16 cellular contexts compared by ENCODE assay signal in the genomic region with DNA sequence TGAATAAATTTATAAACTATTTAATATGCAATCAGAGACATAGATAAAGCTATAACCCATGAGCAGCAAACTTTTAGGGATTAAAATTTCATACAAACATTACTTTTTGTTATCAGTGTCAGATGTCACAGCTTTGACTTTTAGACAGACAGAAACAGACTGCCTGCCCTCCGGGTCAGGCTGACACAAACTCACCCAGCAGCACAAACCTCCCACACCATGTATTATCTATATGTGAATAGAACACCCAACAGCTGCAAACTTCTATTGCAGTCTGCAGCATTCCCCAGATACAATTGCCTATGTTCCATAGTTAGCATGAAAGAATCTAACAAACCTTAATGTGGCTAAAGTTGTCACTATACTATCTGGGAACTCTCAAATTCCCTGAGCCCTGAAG.
DNase-seq lines count a peak whose midpoint lies in the region; ATAC-seq and TF ChIP-seq lines count a peak whose summit lies in the region.
"Had no signal": no experiment of that assay in that cellular context is flagged by ENCODE, and none has a peak within 500 bp of the region (broad histone marks: within the 10 kb centered on the region; RNA-seq: fewer than 3 reads in every experiment).

No MANE protein-coding gene starts in this region.

- H3K9me3 ChIP-seq in adipocyte (ENCODE audit: control insufficient read depth, low read length): no peaks in the 10 kb centered on the region
- H3K9me3 ChIP-seq: BE2C had no signal

- H2BK5ac ChIP-seq in mesendoderm (ENCODE audit: low read length): no peak overlapping the region

- no peak overlapping the region for H2BK120ac ChIP-seq in mesendoderm (ENCODE audit: low read depth, low read length)

- peak overlapping the region; percentile 48 for H3K27ac Mint-ChIP-seq in nephron progenitor cell
- H3K27ac Mint-ChIP-seq: CD4-positive, CD25-positive, alpha-beta regulatory T cell; CD8-positive, alpha-beta memory T cell; IgD-negative memory B cell had no signal

- H3K79me2 ChIP-seq in mesendoderm (ENCODE audit: control insufficient read depth, insufficient read depth, low read length): no peaks in the 10 kb centered on the region

- no CpG with 5 or more reads among the region's 1 CpG for WGBS in mesendoderm (ENCODE audit: extremely low coverage, insufficient coverage, low lambda C conversion rate)

- DNase-seq in adipocyte (ENCODE audit: low read depth) (no peak), nephron progenitor cell (no peak), skeletal muscle cell (ENCODE audit: low read depth) (peak; percentile 2), mesendoderm (no peak)
- no peak for DNase-seq in NK-92 treated with Interleukin-12 subunit alpha and Interleukin-12 subunit beta, amount 100 ng/mL, for 24 hours (lab: John Stamatoyannopoulos, UW)
- DNase-seq: ACHN; BE2C; C1 segment of cervical spinal cord; CD4-positive, CD25-positive, alpha-beta regulatory T cell; CD8-positive, alpha-beta memory T cell; COR-L47; DMS 273 treated with DMSO at 0.1 percent for 48 hours; DMS53; H9 had no signal

- H3K9ac ChIP-seq in adipocyte (ENCODE audit: low read length) (peak overlapping the region; percentile 1), mesendoderm (ENCODE audit: low read length) (no peak overlapping the region)

- H3K4me1 ChIP-seq in adipocyte (ENCODE audit: control insufficient read depth, insufficient read depth, low read length) (peaks cover 31% of the 10 kb centered on the region), mesendoderm (ENCODE audit: control insufficient read depth, low read depth, low read length) (no peaks in the 10 kb centered on the region)
- H3K4me1 ChIP-seq: BE2C had no signal

- no peaks in the 10 kb centered on the region for H3K27me3 Mint-ChIP-seq in nephron progenitor cell (ENCODE audit: low read depth, poor library complexity)
- H3K27me3 Mint-ChIP-seq: CD4-positive, CD25-positive, alpha-beta regulatory T cell had no signal

- no peak overlapping the region for H3K4me3 ChIP-seq in adipocyte (ENCODE audit: low read length)
- no peak overlapping the region for H3K4me3 ChIP-seq in skeletal muscle cell (ENCODE audit: low read depth, low read length)
- H3K4me3 ChIP-seq in mesendoderm (ENCODE audit: low read length): no peak overlapping the region

- no peak overlapping the region for H3K23ac ChIP-seq in mesendoderm (ENCODE audit: low read length)

- H3K27me3 ChIP-seq in adipocyte (replicated peaks; ENCODE audit: control insufficient read depth, insufficient read depth, low read length) (no peaks in the 10 kb centered on the region), mesendoderm (ENCODE audit: insufficient read depth, low read length, poor library complexity) (no peaks in the 10 kb centered on the region)
- H3K27me3 ChIP-seq: BE2C had no signal

- H3K56ac ChIP-seq in mesendoderm (ENCODE audit: low read length): no peak overlapping the region

- ATAC-seq in GM18907 (IDR thresholded peaks at IDR 0.05; ENCODE audit: unreplicated experiment): no peak

- H3K4ac ChIP-seq in mesendoderm (ENCODE audit: low read depth, low read length): no peak overlapping the region

- H3K36me3 ChIP-seq in adipocyte (ENCODE audit: control insufficient read depth, insufficient read depth, low read length, severe bottlenecking): no peaks in the 10 kb centered on the region
- no peaks in the 10 kb centered on the region for H3K36me3 ChIP-seq in mesendoderm (ENCODE audit: control insufficient read depth, insufficient read depth, low read length)
- H3K36me3 ChIP-seq: BE2C had no signal

- H3K4me3 Mint-ChIP-seq in nephron progenitor cell: no peak overlapping the region
- H3K4me3 Mint-ChIP-seq: CD4-positive, CD25-positive, alpha-beta regulatory T cell; CD8-positive, alpha-beta memory T cell; H9; IgD-negative memory B cell had no signal

- no peak overlapping the region for H4K8ac ChIP-seq in mesendoderm (ENCODE audit: low read depth, low read length)

- no peak overlapping the region for H2BK15ac ChIP-seq in mesendoderm (replicated peaks; ENCODE audit: low read depth)

- no peak overlapping the region for H3K27ac ChIP-seq in mesendoderm (ENCODE audit: low read depth, low read length)

- H3K36me3 Mint-ChIP-seq in nephron progenitor cell (ENCODE audit: low read depth): no peaks in the 10 kb centered on the region
- H3K36me3 Mint-ChIP-seq: CD4-positive, CD25-positive, alpha-beta regulatory T cell; CD8-positive, alpha-beta memory T cell; IgD-negative memory B cell had no signal

- no peak for TF ChIP-seq CTCF in nephron progenitor cell (IDR thresholded peaks at IDR 0.05)

- H3K4me2 ChIP-seq in mesendoderm (ENCODE audit: low read length): no peak overlapping the region

- H3K79me1 ChIP-seq in mesendoderm (ENCODE audit: low read length): no peaks in the 10 kb centered on the region

- peaks cover 10% of the 10 kb centered on the region for H3K4me1 Mint-ChIP-seq in nephron progenitor cell
- H3K4me1 Mint-ChIP-seq: CD4-positive, CD25-positive, alpha-beta regulatory T cell; CD8-positive, alpha-beta memory T cell; IgD-negative memory B cell had no signal

- H2AK5ac ChIP-seq in mesendoderm (ENCODE audit: low read length): no peak overlapping the region

- H3K9me3 Mint-ChIP-seq in nephron progenitor cell: no peaks in the 10 kb centered on the region
- H3K9me3 Mint-ChIP-seq: CD4-positive, CD25-positive, alpha-beta regulatory T cell; H9; IgD-negative memory B cell had no signal

- no peak overlapping the region for H4K5ac ChIP-seq in mesendoderm (ENCODE audit: low read length)

- no peak overlapping the region for H3K18ac ChIP-seq in mesendoderm (ENCODE audit: low read length)
